Comparison of ENCODE assay signal across 16 cellular contexts in genomic region chrX:63530654-63531053, GRCh38.
DNase-seq lines count a peak whose midpoint lies in the region; ATAC-seq, FAIRE-seq and TF ChIP-seq lines count a peak whose summit lies in the region.
"Had no signal": no experiment of that assay in that cellular context is flagged by ENCODE, and none has a peak within 500 bp of the region (broad histone marks: within the 10 kb centered on the region; RNA-seq: fewer than 3 reads in every experiment).

No MANE protein-coding gene starts in this region.

- H4K8ac ChIP-seq in H1 (ENCODE audit: extremely low read depth, insufficient read depth, low read length), result no peak overlapping the region

- intact Hi-C loops in natural killer cell (cut with micrococcal nuclease) (no loop called here), Calu3 (cut with micrococcal nuclease; ENCODE audit: unreplicated experiment) (no loop called here), mucosa of descending colon (cut with DNase I, micrococcal nuclease) (no loop called here)

- 92% methylated on average over 1 of the region's 1 CpG; no CpG with 5 or more reads in 1 of the 2 experiments for WGBS in H1 (ENCODE audit: extremely low coverage in 1 of 2, insufficient coverage in 1 of 2, insufficient read length in 1 of 2, insufficient replicate concordance in 2 of 2, low coverage in 1 of 2, low lambda C conversion rate in 2 of 2, missing lambda C conversion rate in 1 of 2), 2 experiments

- H3K4me3 Mint-ChIP-seq in activated naive CD4-positive, alpha-beta T cell treated with anti-CD3 and anti-CD28 coated beads, Interleukin-2, amount 50 U/mL, for 24 hours, result peak overlapping the region; percentile 30
- H3K4me3 Mint-ChIP-seq in natural killer cell (no peak overlapping the region), Calu3 (ENCODE audit: low read depth, unreplicated experiment) (no peak overlapping the region)
- H3K4me3 Mint-ChIP-seq: CD14-positive monocyte; CD4-positive, alpha-beta memory T cell; IgD-negative memory B cell had no signal

- ATAC-seq in natural killer cell (no peak), mucosa of descending colon (no peak)
- ATAC-seq: GM12878 had no signal

- H3K36me3 ChIP-seq in H1 (ENCODE audit: control insufficient read depth in 2 of 4, insufficient read depth in 4 of 4, low read length in 3 of 4) (no peaks in the 10 kb centered on the region), mucosa of descending colon (ENCODE audit: low read depth) (no peaks in the 10 kb centered on the region)
- H3K36me3 ChIP-seq: BLaER1, HAP-1 had no signal

- H3K4me1 ChIP-seq in H1 (replicated peaks in 1 of 4; ENCODE audit: control insufficient read depth in 3 of 4, insufficient read depth in 4 of 4, low read length in 3 of 4), result no peaks in the 10 kb centered on the region
- H3K4me1 ChIP-seq in mucosa of descending colon (ENCODE audit: low read depth), result no peaks in the 10 kb centered on the region
- H3K4me1 ChIP-seq: BLaER1 had no signal

- H3K9me3 ChIP-seq in H1 (ENCODE audit: insufficient read depth in 2 of 2, low read depth in 1 of 2, low read length in 1 of 2) (no peaks in the 10 kb centered on the region), mucosa of descending colon (no peaks in the 10 kb centered on the region)
- H3K9me3 ChIP-seq: HAP-1 had no signal

- no peak overlapping the region for H2AFZ ChIP-seq in H1 (ENCODE audit: low read length)

- H2BK120ac ChIP-seq in H1 (replicated peaks; ENCODE audit: low read depth, low read length), result no peak overlapping the region

- H3K56ac ChIP-seq in H1 (replicated peaks; ENCODE audit: insufficient read length, low read depth, low read length), result no peak overlapping the region

- H3K79me1 ChIP-seq in H1 (ENCODE audit: low read depth, low read length), result no peaks in the 10 kb centered on the region

- H2AK5ac ChIP-seq in H1 (ENCODE audit: low read depth, low read length), result no peak overlapping the region

- H2BK20ac ChIP-seq in H1 (ENCODE audit: low read length), result no peak overlapping the region

- no peak for TF ChIP-seq EP300 in H1 (IDR thresholded peaks at IDR 0.05; ENCODE audit: borderline replicate concordance in 1 of 2, low read depth in 2 of 2, low read length in 2 of 2)

- H3K27ac Mint-ChIP-seq in activated naive CD4-positive, alpha-beta T cell treated with anti-CD3 and anti-CD28 coated beads, Interleukin-2, amount 50 U/mL, for 24 hours, result no peak overlapping the region
- H3K27ac Mint-ChIP-seq in natural killer cell (peak overlapping the region; percentile 63 to 72), Calu3 (ENCODE audit: unreplicated experiment) (no peak overlapping the region)
- H3K27ac Mint-ChIP-seq: CD14-positive monocyte; CD4-positive, alpha-beta memory T cell; IgD-negative memory B cell had no signal

- no peaks in the 10 kb centered on the region for H3K23me2 ChIP-seq in H1 (ENCODE audit: low read depth, low read length)

- H4K20me1 ChIP-seq in H1 (replicated peaks in 1 of 2; ENCODE audit: control insufficient read depth in 1 of 2, insufficient read depth in 2 of 2, low read length in 2 of 2), result no peaks in the 10 kb centered on the region
- H4K20me1 ChIP-seq: BLaER1 had no signal

- no peak overlapping the region for H3K4me2 ChIP-seq in H1 (ENCODE audit: insufficient read depth in 1 of 2, low read depth in 2 of 2, low read length in 2 of 2)
- H3K4me2 ChIP-seq: BLaER1 had no signal

- H3K18ac ChIP-seq in H1 (ENCODE audit: extremely low read depth, low read length), result no peak overlapping the region

- no peak overlapping the region for H4K91ac ChIP-seq in H1 (replicated peaks; ENCODE audit: insufficient read length, low read length)

- BruUV-seq in Calu3 (replicated peaks; lab: Mats Ljungman, UMichigan), result no TSS peak

- POLR2A ChIA-PET in H1 (lab: Charles Lee; ENCODE audit: partially characterized antibody), result no interaction called here

- no peak overlapping the region for H2BK15ac ChIP-seq in H1 (ENCODE audit: low read length)

- no peak for TF ChIP-seq POLR2A in H1 (IDR thresholded peaks at IDR 0.05; ENCODE audit: control extremely low read depth in 1 of 2, low read depth in 2 of 2, low read length in 2 of 2)

- no peak overlapping the region for H3K23ac ChIP-seq in H1 (ENCODE audit: insufficient read length)

- no peak for TF ChIP-seq RAD21 in H1 (IDR thresholded peaks at IDR 0.05 in 1 of 2, conservative IDR thresholded peaks at IDR 0.05 in 1 of 2; ENCODE audit: low read depth in 2 of 2, low read length in 2 of 2)

- peaks cover 4% of the 10 kb centered on the region for H3K4me1 Mint-ChIP-seq in activated naive CD4-positive, alpha-beta T cell treated with anti-CD3 and anti-CD28 coated beads, Interleukin-2, amount 50 U/mL, for 24 hours
- H3K4me1 Mint-ChIP-seq in natural killer cell (peaks cover 60 to 66% of the 10 kb centered on the region in 2 donors), Calu3 (ENCODE audit: low read depth, unreplicated experiment) (no peaks in the 10 kb centered on the region)
- H3K4me1 Mint-ChIP-seq: CD14-positive monocyte, IgD-negative memory B cell had no signal

- peaks cover 0 to 3% of the 10 kb centered on the region in 2 experiments; a peak in 2 of 4 replicates for H3K79me2 ChIP-seq in H1 (ENCODE audit: control insufficient read depth in 1 of 2, insufficient read depth in 2 of 2, low read length in 2 of 2)

- DNase-seq in activated naive CD4-positive, alpha-beta T cell (lab: John Stamatoyannopoulos, UW), result no peak
- DNase-seq in H1 (ENCODE audit: low read depth in 1 of 2, low spot score in 2 of 2) (no peak), natural killer cell (no peak), Calu3 (no peak), mucosa of descending colon (no peak), superior temporal gyrus (ENCODE audit: extremely low spot score) (no peak)
- DNase-seq: 8988T; CD4-positive, alpha-beta memory T cell; DMS79 treated with DMSO at 0.1 percent for 48 hours had no signal

- H3K4me3 ChIP-seq in H1 (ENCODE audit: extremely low read depth in 1 of 4, insufficient read depth in 2 of 4, low read depth in 3 of 4, low read length in 4 of 4) (no peak overlapping the region), mucosa of descending colon (no peak overlapping the region)
- H3K4me3 ChIP-seq: BLaER1, GM12878, HAP-1 had no signal

- no peak overlapping the region for H2BK12ac ChIP-seq in H1 (ENCODE audit: low read depth, low read length)

- H3K27me3 ChIP-seq in H1 (replicated peaks in 1 of 4; ENCODE audit: control insufficient read depth in 3 of 4, extremely low read depth in 1 of 4, insufficient read depth in 3 of 4, low read length in 3 of 4), result no peaks in the 10 kb centered on the region
- H3K27me3 ChIP-seq: BLaER1 had no signal

- H3K9me3 Mint-ChIP-seq in activated naive CD4-positive, alpha-beta T cell treated with anti-CD3 and anti-CD28 coated beads, Interleukin-2, amount 50 U/mL, for 24 hours, result peaks cover 7% of the 10 kb centered on the region
- peaks cover 2 to 6% of the 10 kb centered on the region in 2 donors for H3K9me3 Mint-ChIP-seq in natural killer cell
- H3K9me3 Mint-ChIP-seq in Calu3 (ENCODE audit: low read depth, unreplicated experiment), result peaks cover 3% of the 10 kb centered on the region

- no peak overlapping the region for H4K5ac ChIP-seq in H1 (ENCODE audit: insufficient read length, low read depth, low read length)

- H2BK5ac ChIP-seq in H1 (ENCODE audit: low read depth, low read length), result no peak overlapping the region

- no peaks in the 10 kb centered on the region for H3K27me3 Mint-ChIP-seq in activated naive CD4-positive, alpha-beta T cell treated with anti-CD3 and anti-CD28 coated beads, Interleukin-2, amount 50 U/mL, for 24 hours
- H3K27me3 Mint-ChIP-seq in natural killer cell (ENCODE audit: low read depth in 2 of 2) (no peaks in the 10 kb centered on the region), Calu3 (ENCODE audit: unreplicated experiment) (no peaks in the 10 kb centered on the region)
- H3K27me3 Mint-ChIP-seq: CD4-positive, alpha-beta memory T cell; IgD-negative memory B cell had no signal

- H3K14ac ChIP-seq in H1 (ENCODE audit: insufficient read length), result no peak overlapping the region

- CTCF ChIA-PET in H1 (lab: Charles Lee; ENCODE audit: partially characterized antibody), result no interaction called here
- CTCF ChIA-PET in Calu3 (lab: Charles Lee), result no interaction called here

- peaks cover 30% of the 10 kb centered on the region for H3K36me3 Mint-ChIP-seq in activated naive CD4-positive, alpha-beta T cell treated with anti-CD3 and anti-CD28 coated beads, Interleukin-2, amount 50 U/mL, for 24 hours
- H3K36me3 Mint-ChIP-seq in natural killer cell (no peaks in the 10 kb centered on the region), Calu3 (ENCODE audit: insufficient read depth, unreplicated experiment) (no peaks in the 10 kb centered on the region)

- FAIRE-seq in H1 (lab: Jason Lieb, UNC), result peak; percentile 19
- FAIRE-seq: GM12878, HTR-8/SVneo had no signal

- TF ChIP-seq CTCF in H1 (IDR thresholded peaks at IDR 0.05; ENCODE audit: control extremely low read depth in 1 of 3, insufficient read depth in 1 of 3, low read depth in 1 of 3, low read length in 3 of 3), result no peak
- no peak for TF ChIP-seq CTCF in natural killer cell (IDR thresholded peaks at IDR 0.05)
- no peak for TF ChIP-seq CTCF in Calu3 (IDR thresholded peaks at IDR 0.05; ENCODE audit: unreplicated experiment)
- no peak for TF ChIP-seq CTCF in mucosa of descending colon (IDR thresholded peaks at IDR 0.05)

- H3K9ac ChIP-seq in H1 (replicated peaks in 1 of 4; ENCODE audit: extremely low read depth in 1 of 4, low read depth in 3 of 4, low read length in 3 of 4), result no peak overlapping the region
- H3K9ac ChIP-seq: BLaER1 had no signal

- no peak overlapping the region for H3K4ac ChIP-seq in H1 (replicated peaks; ENCODE audit: insufficient read length, low read depth, low read length)

- no peak overlapping the region for H3K27ac ChIP-seq in H1 (ENCODE audit: low read depth, low read length)
- H3K27ac ChIP-seq: BLaER1 had no signal

TF ChIP-seq in H1, 55 proteins besides CTCF, POLR2A, EP300 and RAD21 (continues in another document):
- TF ChIP-seq E2F6 (IDR thresholded peaks at IDR 0.05) (no peak), CHD1 (IDR thresholded peaks at IDR 0.05; ENCODE audit: low read depth, low read length) (no peak), RBBP5 (IDR thresholded peaks at IDR 0.05; ENCODE audit: borderline replicate concordance, low read depth, low read length) (no peak), YY1 (IDR thresholded peaks at IDR 0.05; ENCODE audit: low read depth, low read length) (no peak), JUN (IDR thresholded peaks at IDR 0.05; ENCODE audit: low read depth, low read length) (no peak), CHD2 (IDR thresholded peaks at IDR 0.05; ENCODE audit: low read length) (no peak), MAX (IDR thresholded peaks at IDR 0.05) (no peak), KDM5A (IDR thresholded peaks at IDR 0.05; ENCODE audit: low read length) (no peak)

Comparison
In these comparisons a context has a peak if more than half of its experiments do, and no peak if none do; other contexts are left out.
1. H3K27ac Mint-ChIP-seq: peak in natural killer cell (2 of 2); none in activated naive CD4-positive, alpha-beta T cell treated with anti-CD3 and anti-CD28 coated beads, Interleukin-2, amount 50 U/mL, for 24 hours (single experiment) and Calu3 (single experiment).